ENCODE assay signal across 1 cellular context in genomic region chr1:235902638-235903542, GRCh38.
A peak's percentile ranks its signal among the peaks of the same experiment; 100 is the strongest.
TF ChIP-seq lines count a peak whose summit lies in the region.

No MANE protein-coding gene starts in this region.

TF ChIP-seq in HCT116, 20 proteins besides CTCF, POLR2A, EP300 and RAD21 (continued from another document):
- no peak for TF ChIP-seq REST (IDR thresholded peaks at IDR 0.05; ENCODE audit: low read depth)
- TF ChIP-seq SIN3A (IDR thresholded peaks at IDR 0.05; ENCODE audit: low read depth), result peak; percentile 48; the same call in 1 of the 2 replicates
TF ChIP-seq in HCT116: peak in this region for 12.
